In genomic region chr2:173130521-173131467, GRCh38 we compare ENCODE assay signal across 18 cellular contexts. TPM values are rescaled to one million over a fixed set of nuclear protein-coding genes. Genes with fewer than 3 reads are reported as not detected.
DNase-seq lines count a peak whose midpoint lies in the region; ATAC-seq and TF ChIP-seq lines count a peak whose summit lies in the region.
"Had no signal": no experiment of that assay in that cellular context is flagged by ENCODE, and none has a peak within 500 bp of the region (broad histone marks: within the 10 kb centered on the region; RNA-seq: fewer than 3 reads in every experiment).

No MANE protein-coding gene starts in this region.

- DNase-seq in Caki2 (ENCODE audit: low read depth): peak; percentile 18
- peak; percentile 25 for DNase-seq in NCI-H128 (lab: John Stamatoyannopoulos, UW; ENCODE audit: unreplicated experiment)
- DNase-seq in osteoblast (ENCODE audit: insufficient read length, low spot score, missing footprints): no peak
- no peak for DNase-seq in LoVo (ENCODE audit: low spot score)
- DNase-seq in NCI-H187 treated with DMSO at 0.1 percent for 48 hours (lab: John Stamatoyannopoulos, UW): no peak
- DNase-seq: activated naive CD4-positive, alpha-beta T cell treated with anti-CD3 and anti-CD28 coated beads, Interleukin-2, amount 50 U/mL, for 16 hours; caudate nucleus; GDM1; HCEC 1CT; hippocampal formation; MG63; NCI-H524 treated with DMSO at 0.1 percent for 48 hours had no signal

- in situ Hi-C loops in Caki2 (cut with HindIII; ENCODE audit: low pct_unique_long_range_greater_than_20kb, low sequenced_read_pairs): no loop called here

- H3K9me3 ChIP-seq in muscle layer of colon (ENCODE audit: low read length): no peaks in the 10 kb centered on the region
- H3K9me3 ChIP-seq in osteoblast (ENCODE audit: low read depth, low read length): no peaks in the 10 kb centered on the region
- H3K9me3 ChIP-seq: MG63, SJCRH30 had no signal

- no peak overlapping the region for H3K9ac ChIP-seq in muscle layer of colon (ENCODE audit: low read length)

- no peaks in the 10 kb centered on the region for H3K9me3 Mint-ChIP-seq in activated T-helper 17 cell treated with anti-CD3 and anti-CD28 coated beads, Interleukin-2, amount 50 U/mL, for 72 hours
- H3K9me3 Mint-ChIP-seq: stimulated activated naive CD8-positive, alpha-beta T cell treated with anti-CD3 and anti-CD28 coated beads, Interleukin-15, Interleukin-2, amounts not matched to agents 100 ng/mL and 50 ng/mL, for 24 hours had no signal

- no peaks in the 10 kb centered on the region for H3K36me3 ChIP-seq in muscle layer of colon (ENCODE audit: insufficient read depth, low read length)
- H3K36me3 ChIP-seq in osteoblast (ENCODE audit: insufficient read depth, low read length): no peaks in the 10 kb centered on the region
- H3K36me3 ChIP-seq: MG63, SJCRH30 had no signal

- no peaks in the 10 kb centered on the region for H3K27me3 ChIP-seq in muscle layer of colon (ENCODE audit: control insufficient read depth in 1 of 2, insufficient read depth in 2 of 2, low read length in 2 of 2)
- H3K27me3 ChIP-seq in osteoblast (ENCODE audit: insufficient read depth, low read length): no peaks in the 10 kb centered on the region
- H3K27me3 ChIP-seq: MG63, SJCRH30 had no signal

- H3K4me3 Mint-ChIP-seq in activated T-helper 17 cell treated with anti-CD3 and anti-CD28 coated beads, Interleukin-2, amount 50 U/mL, for 72 hours: no peak overlapping the region
- H3K4me3 Mint-ChIP-seq: stimulated activated naive CD8-positive, alpha-beta T cell treated with anti-CD3 and anti-CD28 coated beads, Interleukin-15, Interleukin-2, amounts not matched to agents 100 ng/mL and 50 ng/mL, for 24 hours had no signal

- peaks cover 17% of the 10 kb centered on the region for H3K4me1 Mint-ChIP-seq in activated T-helper 17 cell treated with anti-CD3 and anti-CD28 coated beads, Interleukin-2, amount 50 U/mL, for 72 hours

- H3K27ac ChIP-seq in muscle layer of colon (ENCODE audit: low read depth, low read length): peak overlapping the region; percentile 12
- no peak overlapping the region for H3K27ac ChIP-seq in osteoblast (ENCODE audit: low read depth, low read length)
- H3K27ac ChIP-seq: C4-2B, epithelial cell of prostate, SJCRH30 had no signal

- H4K20me1 ChIP-seq in osteoblast (ENCODE audit: insufficient read depth, low read length): no peaks in the 10 kb centered on the region

- H3K36me3 Mint-ChIP-seq in activated T-helper 17 cell treated with anti-CD3 and anti-CD28 coated beads, Interleukin-2, amount 50 U/mL, for 72 hours (ENCODE audit: low read depth): no peaks in the 10 kb centered on the region

- no peak for TF ChIP-seq CTCF in osteoblast (IDR thresholded peaks at IDR 0.05; ENCODE audit: extremely low read depth, low read depth, low read length)

- peaks cover 8% of the 10 kb centered on the region for H3K27me3 Mint-ChIP-seq in activated T-helper 17 cell treated with anti-CD3 and anti-CD28 coated beads, Interleukin-2, amount 50 U/mL, for 72 hours

- H3K27ac Mint-ChIP-seq in activated T-helper 17 cell treated with anti-CD3 and anti-CD28 coated beads, Interleukin-2, amount 50 U/mL, for 72 hours: peak overlapping the region; percentile 69
- H3K27ac Mint-ChIP-seq: stimulated activated naive CD8-positive, alpha-beta T cell treated with anti-CD3 and anti-CD28 coated beads, Interleukin-15, Interleukin-2, amounts not matched to agents 100 ng/mL and 50 ng/mL, for 24 hours had no signal

- H3K4me2 ChIP-seq in osteoblast (ENCODE audit: insufficient read depth, low read length): no peak overlapping the region

- H3K79me2 ChIP-seq in osteoblast (ENCODE audit: insufficient read depth, low read length): peaks cover 40% of the 10 kb centered on the region

- ATAC-seq in activated T-helper 17 cell treated with anti-CD3 and anti-CD28 coated beads, Interleukin-2, amount 50 U/mL, for 72 hours (replicated peaks): no peak

- peaks cover 40% of the 10 kb centered on the region for H3K4me1 ChIP-seq in muscle layer of colon (ENCODE audit: insufficient read depth, low read length)
- H3K4me1 ChIP-seq in osteoblast (ENCODE audit: insufficient read depth, low read length): peaks cover 18% of the 10 kb centered on the region

- H3K4me3 ChIP-seq in muscle layer of colon (ENCODE audit: low read depth in 1 of 2, low read length in 2 of 2) (no peak overlapping the region), osteoblast (ENCODE audit: insufficient read depth, low read length) (no peak overlapping the region)
- H3K4me3 ChIP-seq: MG63, SJCRH30 had no signal

- no peak overlapping the region for H2AFZ ChIP-seq in osteoblast (ENCODE audit: low read length)

RNA-seq across cellular contexts. Expression of gene MAP3K20, which starts 55.1 kb away (rescaled TPM):
- 22.2 and 25.0 TPM in 2 replicates for total RNA-seq in Caki2 (2014; rRNA removed; shearing (Covaris generic); ENCODE audit: low replicate concordance)
- total RNA-seq in activated T-helper 17 cell treated with anti-CD3 and anti-CD28 coated beads, Interleukin-2, amount 50 U/mL, for 72 hours: 10 to 100 TPM; 11.9 to 21.9 TPM
- 55.7 and 56.1 TPM in 2 replicates for total RNA-seq in osteoblast

Comparison
In these comparisons a context has a peak if more than half of its experiments do, and no peak if none do; other contexts are left out.
1. DNase-seq: peak in Caki2 (single experiment) and NCI-H128 (single experiment); none in osteoblast (single experiment), LoVo (single experiment) and NCI-H187 treated with DMSO at 0.1 percent for 48 hours (single experiment).